8 cellular contexts compared by ENCODE assay signal in genomic region chr17:45584092-45585036, GRCh38.
DNase-seq lines count a peak whose midpoint lies in the region; ATAC-seq, FAIRE-seq and TF ChIP-seq lines count a peak whose summit lies in the region.

No MANE protein-coding gene starts in this region.

- ATAC-seq in GM19438 (IDR thresholded peaks at IDR 0.05; ENCODE audit: low read depth, unreplicated experiment) (peak; percentile 44), HG03558 (IDR thresholded peaks at IDR 0.05; ENCODE audit: extremely low read depth, unreplicated experiment) (peak; percentile 24)

- DNase-seq in AG08395 (ENCODE audit: low spot score), result peak; percentile 50
- DNase-seq in activated CD4-positive, alpha-beta T cell treated with anti-CD3 and anti-CD28 coated beads, Interleukin-2, amount 50 U/mL, for 24 hours (ENCODE audit: low read depth in 1 of 2, low spot score in 1 of 2), result peak; percentile 45 to 57
- peak in 1 of 2 experiments; percentile 88 for DNase-seq in H1 (ENCODE audit: low read depth in 1 of 2, low spot score in 2 of 2)
- DNase-seq in middle frontal gyrus (ENCODE audit: extremely low spot score, low spot score), result peak; percentile 40
- DNase-seq in stimulated activated CD8-positive, alpha-beta memory T cell treated with anti-CD3 and anti-CD28 coated beads, Interleukin-4, amount 100 ng/mL, for 4 hours (ENCODE audit: low read depth in 2 of 2, low spot score in 1 of 2), result peak; percentile 33 to 50
- DNase-seq in DMS153 treated with DMSO at 0.1 percent for 48 hours (lab: John Stamatoyannopoulos, UW; ENCODE audit: unreplicated experiment), result no peak

- no peak for TF ChIP-seq CTCF in H1 (IDR thresholded peaks at IDR 0.05; ENCODE audit: control extremely low read depth in 1 of 3, insufficient read depth in 1 of 3, low read depth in 1 of 3, low read length in 3 of 3)

- H3K14ac ChIP-seq in H1 (ENCODE audit: insufficient read length), result no peak overlapping the region

- peaks cover 5 to 14% of the 10 kb centered on the region in 2 experiments for H4K20me1 ChIP-seq in H1 (replicated peaks in 1 of 2; ENCODE audit: control insufficient read depth in 1 of 2, insufficient read depth in 2 of 2, low read length in 2 of 2)

- H2AK5ac ChIP-seq in H1 (ENCODE audit: low read depth, low read length), result peak overlapping the region; percentile 14; the same call in 1 of the 2 replicates

- H3K4me1 ChIP-seq in H1 (replicated peaks in 1 of 4; ENCODE audit: control insufficient read depth in 3 of 4, insufficient read depth in 4 of 4, low read length in 3 of 4), result peaks cover 5 to 10% (median 7%) of the 10 kb centered on the region in 4 experiments; a peak in 6 of 7 replicates

- peaks cover 0 to 8% (median 0%) of the 10 kb centered on the region in 4 experiments; a peak in 3 of 8 replicates for H3K36me3 ChIP-seq in H1 (ENCODE audit: control insufficient read depth in 2 of 4, insufficient read depth in 4 of 4, low read length in 3 of 4)

- H3K9ac ChIP-seq in H1 (replicated peaks in 1 of 4; ENCODE audit: extremely low read depth in 1 of 4, low read depth in 3 of 4, low read length in 3 of 4), result peak overlapping the region; percentile 97 to 99 (median 98)

- peaks cover 9% of the 10 kb centered on the region for H3K23me2 ChIP-seq in H1 (ENCODE audit: low read depth, low read length)

- peak overlapping the region; percentile 80 for H2BK5ac ChIP-seq in H1 (ENCODE audit: low read depth, low read length)

- peak overlapping the region; percentile 96; the same call in 1 of the 2 replicates for H4K8ac ChIP-seq in H1 (ENCODE audit: extremely low read depth, insufficient read depth, low read length)

- peak overlapping the region; percentile 67 to 92 (median 74) for H3K4me3 ChIP-seq in H1 (ENCODE audit: extremely low read depth in 1 of 4, insufficient read depth in 2 of 4, low read depth in 3 of 4, low read length in 4 of 4)

- FAIRE-seq in H1 (lab: Jason Lieb, UNC), result no peak

- H3K27me3 ChIP-seq in H1 (replicated peaks in 1 of 4; ENCODE audit: control insufficient read depth in 3 of 4, extremely low read depth in 1 of 4, insufficient read depth in 3 of 4, low read length in 3 of 4), result no peaks in the 10 kb centered on the region

- H3K4me2 ChIP-seq in H1 (ENCODE audit: insufficient read depth in 1 of 2, low read depth in 2 of 2, low read length in 2 of 2), result peak overlapping the region; percentile 77 to 82

- no peaks in the 10 kb centered on the region for H3K9me3 ChIP-seq in H1 (ENCODE audit: insufficient read depth in 2 of 2, low read depth in 1 of 2, low read length in 1 of 2)

- H2BK15ac ChIP-seq in H1 (ENCODE audit: low read length), result no peak overlapping the region; the same call in 1 of the 2 replicates

- no peak for TF ChIP-seq RAD21 in H1 (IDR thresholded peaks at IDR 0.05 in 1 of 2, conservative IDR thresholded peaks at IDR 0.05 in 1 of 2; ENCODE audit: low read depth in 2 of 2, low read length in 2 of 2)

- 0 out of 2 replicates have a peak overlapping the region, but pooled peaks have one; percentile 1 for H2AFZ ChIP-seq in H1 (ENCODE audit: low read length)

- H3K79me1 ChIP-seq in H1 (ENCODE audit: low read depth, low read length), result peaks cover 11% of the 10 kb centered on the region

- H3K79me2 ChIP-seq in H1 (ENCODE audit: control insufficient read depth in 1 of 2, insufficient read depth in 2 of 2, low read length in 2 of 2), result peaks cover 21 to 51% of the 10 kb centered on the region in 2 experiments

- 1% methylated on average over 57 of the region's 62 CpGs; no CpG with 5 or more reads in 1 of the 2 experiments for WGBS in H1 (ENCODE audit: extremely low coverage in 1 of 2, insufficient coverage in 1 of 2, insufficient read length in 1 of 2, insufficient replicate concordance in 2 of 2, low coverage in 1 of 2, low lambda C conversion rate in 2 of 2, missing lambda C conversion rate in 1 of 2), 2 experiments

- no peak overlapping the region for H2BK20ac ChIP-seq in H1 (ENCODE audit: low read length)

- peak overlapping the region; percentile 40 for H3K4ac ChIP-seq in H1 (replicated peaks; ENCODE audit: insufficient read length, low read depth, low read length)

- CTCF ChIA-PET in H1 (lab: Charles Lee; ENCODE audit: partially characterized antibody), result interaction anchor here (1.4 kb wide), 1 partner anchor 677 kb away, joined by 3 read pairs; no protein-coding TSS in a partner anchor

- TF ChIP-seq EP300 in H1 (IDR thresholded peaks at IDR 0.05; ENCODE audit: borderline replicate concordance in 1 of 2, low read depth in 2 of 2, low read length in 2 of 2), result no peak

- peak overlapping the region; percentile 61 for H4K91ac ChIP-seq in H1 (replicated peaks; ENCODE audit: insufficient read length, low read length)

- peak overlapping the region; percentile 86 for H3K18ac ChIP-seq in H1 (ENCODE audit: extremely low read depth, low read length)

- TF ChIP-seq POLR2A in H1 (IDR thresholded peaks at IDR 0.05; ENCODE audit: control extremely low read depth in 1 of 2, low read depth in 2 of 2, low read length in 2 of 2), result peak; percentile 80 to 87

- H4K5ac ChIP-seq in H1 (ENCODE audit: insufficient read length, low read depth, low read length), result peak overlapping the region; percentile 31

- no peak overlapping the region for H2BK120ac ChIP-seq in H1 (replicated peaks; ENCODE audit: low read depth, low read length)

- peak overlapping the region; percentile 7 for H3K56ac ChIP-seq in H1 (replicated peaks; ENCODE audit: insufficient read length, low read depth, low read length)

- peak overlapping the region; percentile 95 for H3K27ac ChIP-seq in H1 (ENCODE audit: low read depth, low read length)

- H3K23ac ChIP-seq in H1 (ENCODE audit: insufficient read length), result no peak overlapping the region

- POLR2A ChIA-PET in H1 (lab: Charles Lee; ENCODE audit: partially characterized antibody), result interaction anchor here (0.6 to 1.3 kb wide), 3 partner anchors 152 to 443 kb away, joined by 3 read pairs; partner anchors contain the start of genes ARHGAP27 and CRHR1

- peak overlapping the region; percentile 40; the same call in 1 of the 2 replicates for H2BK12ac ChIP-seq in H1 (ENCODE audit: low read depth, low read length)

TF ChIP-seq in H1, 55 proteins besides CTCF, POLR2A, EP300 and RAD21 (continues in another document):
- TF ChIP-seq EGR1 (IDR thresholded peaks at IDR 0.05; ENCODE audit: borderline replicate concordance, low read depth, low read length), result no peak
- TF ChIP-seq USF2 (IDR thresholded peaks at IDR 0.05; ENCODE audit: low read length), result no peak
- no peak for TF ChIP-seq JUND (IDR thresholded peaks at IDR 0.05; ENCODE audit: low read length)
- TF ChIP-seq BCL11A (IDR thresholded peaks at IDR 0.05; ENCODE audit: low read depth in 2 of 2, low read length in 2 of 2), result no peak
- TF ChIP-seq TAF1 (IDR thresholded peaks at IDR 0.05; ENCODE audit: low read depth, low read length), result peak; percentile 85
- TF ChIP-seq CREB1 (IDR thresholded peaks at IDR 0.05), result peak; percentile 41; the same call in 1 of the 2 replicates
- no peak; the same call in none of the 2 replicates for TF ChIP-seq CHD1 (IDR thresholded peaks at IDR 0.05; ENCODE audit: low read depth, low read length)
- TF ChIP-seq ASH2L (IDR thresholded peaks at IDR 0.05; ENCODE audit: low read length), result peak; percentile 22
- TF ChIP-seq TEAD4 (IDR thresholded peaks at IDR 0.05; ENCODE audit: low read depth, low read length), result no peak
- TF ChIP-seq ATF2 (IDR thresholded peaks at IDR 0.05; ENCODE audit: low read length), result no peak; the same call in 1 of the 2 replicates
- peak; percentile 54 to 89; a peak in 1 of 4 replicates for TF ChIP-seq SIN3A (conservative IDR thresholded peaks at IDR 0.05 in 1 of 2, IDR thresholded peaks at IDR 0.05 in 1 of 2; ENCODE audit: low read depth in 1 of 2, low read length in 2 of 2)
- peak; percentile 87; the same call in 1 of the 2 replicates for TF ChIP-seq RBBP5 (IDR thresholded peaks at IDR 0.05; ENCODE audit: borderline replicate concordance, low read depth, low read length)
- peak; percentile 90 for TF ChIP-seq YY1 (IDR thresholded peaks at IDR 0.05; ENCODE audit: low read depth, low read length)
- peak; percentile 85 for TF ChIP-seq SAP30 (IDR thresholded peaks at IDR 0.05; ENCODE audit: insufficient read depth, insufficient replicate concordance, low read length)
- TF ChIP-seq ATF3 (IDR thresholded peaks at IDR 0.05; ENCODE audit: insufficient read depth, low read depth, low read length), result no peak
- peak; percentile 56; the same call in 1 of the 2 replicates for TF ChIP-seq PHF8 (conservative IDR thresholded peaks at IDR 0.05; ENCODE audit: low read depth, low read length)
- no peak for TF ChIP-seq EZH2 (IDR thresholded peaks at IDR 0.05; ENCODE audit: low read depth, low read length, severe bottlenecking)
- TF ChIP-seq SP4 (IDR thresholded peaks at IDR 0.05; ENCODE audit: low read length), result no peak
- peak; percentile 48 for TF ChIP-seq KDM4A (IDR thresholded peaks at IDR 0.05; ENCODE audit: low read depth, low read length, severe bottlenecking)
- TF ChIP-seq CBX8 (IDR thresholded peaks at IDR 0.05; ENCODE audit: borderline replicate concordance, low read depth, low read length), result no peak
- TF ChIP-seq RXRA (IDR thresholded peaks at IDR 0.05; ENCODE audit: insufficient read depth, low read depth, low read length), result no peak
- TF ChIP-seq POLR2AphosphoS5 (IDR thresholded peaks at IDR 0.05; ENCODE audit: low read depth, low read length), result peak; percentile 98
